Comparison of ENCODE assay signal across 22 cellular contexts in genomic region chr19:4548238-4548584, GRCh38. TPM values are rescaled to one million over a fixed set of nuclear protein-coding genes. Genes with fewer than 3 reads are reported as not detected.
DNase-seq lines count a peak whose midpoint lies in the region; ATAC-seq and TF ChIP-seq lines count a peak whose summit lies in the region.
"Had no signal": no experiment of that assay in that cellular context is flagged by ENCODE, and none has a peak within 500 bp of the region (broad histone marks: within the 10 kb centered on the region; RNA-seq: fewer than 3 reads in every experiment).

No MANE protein-coding gene starts in this region.

- TF ChIP-seq EP300 in SK-N-SH (IDR thresholded peaks at IDR 0.05; ENCODE audit: borderline replicate concordance in 1 of 2, low read depth in 1 of 2, low read length in 1 of 2): no peak

- peaks cover 3% of the 10 kb centered on the region for H3K27me3 Mint-ChIP-seq in dendritic cell treated with granulocyte-macrophage colony-stimulating factor and Interleukin-4, amounts not matched to agents 40 ng/mL and 50 ng/mL, for 4 days
- H3K27me3 Mint-ChIP-seq in WTC11 (ENCODE audit: low read depth): no peaks in the 10 kb centered on the region

- ATAC-seq in HG03280 (IDR thresholded peaks at IDR 0.05; ENCODE audit: unreplicated experiment) (no peak), WTC11 (no peak), HG03457 (IDR thresholded peaks at IDR 0.05; ENCODE audit: unreplicated experiment) (no peak)

- H3K4me1 ChIP-seq in SK-N-SH (ENCODE audit: control insufficient read depth in 1 of 2, insufficient read depth in 2 of 2, low read depth in 1 of 2, low read length in 1 of 2): no peaks in the 10 kb centered on the region
- H3K4me1 ChIP-seq in neutrophil (ENCODE audit: control insufficient read depth in 1 of 2, insufficient read depth in 1 of 2, low read depth in 1 of 2, low read length in 1 of 2): peaks cover 38 to 43% of the 10 kb centered on the region in 2 experiments
- H3K4me1 ChIP-seq: Caco-2 had no signal

- H2AFZ ChIP-seq in SK-N-SH (ENCODE audit: low read depth): no peak overlapping the region

- intact Hi-C loops in dendritic cell treated with granulocyte-macrophage colony-stimulating factor and Interleukin-4, amounts not matched to agents 40 ng/mL and 50 ng/mL, for 4 days (cut with micrococcal nuclease): no loop called here

- H3F3A ChIP-seq in SK-N-SH (replicated peaks; ENCODE audit: insufficient read depth): no peaks in the 10 kb centered on the region

- no peak overlapping the region for H3K27ac ChIP-seq in SK-N-SH (ENCODE audit: low read depth in 2 of 2, low read length in 1 of 2)
- peak overlapping the region; percentile 42 for H3K27ac ChIP-seq in neutrophil
- H3K27ac ChIP-seq: C4-2B, HL-60 had no signal

- peaks cover 3% of the 10 kb centered on the region for H3K9me3 Mint-ChIP-seq in dendritic cell treated with granulocyte-macrophage colony-stimulating factor and Interleukin-4, amounts not matched to agents 40 ng/mL and 50 ng/mL, for 4 days
- no peaks in the 10 kb centered on the region for H3K9me3 Mint-ChIP-seq in WTC11
- H3K9me3 Mint-ChIP-seq: CD4-positive, alpha-beta T cell; H9 had no signal

- H3K4me3 ChIP-seq in SK-N-SH (ENCODE audit: low read depth in 2 of 2, low read length in 1 of 2) (no peak overlapping the region), neutrophil (ENCODE audit: low read depth in 1 of 2, low read length in 1 of 2) (no peak overlapping the region)

- H3K36me3 ChIP-seq in SK-N-SH (replicated peaks in 1 of 2; ENCODE audit: control insufficient read depth in 1 of 2, insufficient read depth in 2 of 2, low read length in 1 of 2) (no peaks in the 10 kb centered on the region), neutrophil (no peaks in the 10 kb centered on the region)

- peaks cover 20% of the 10 kb centered on the region for H3K36me3 Mint-ChIP-seq in dendritic cell treated with granulocyte-macrophage colony-stimulating factor and Interleukin-4, amounts not matched to agents 40 ng/mL and 50 ng/mL, for 4 days (ENCODE audit: low read depth)
- peaks cover 26% of the 10 kb centered on the region for H3K36me3 Mint-ChIP-seq in WTC11

- H3K4me3 Mint-ChIP-seq in dendritic cell treated with granulocyte-macrophage colony-stimulating factor and Interleukin-4, amounts not matched to agents 40 ng/mL and 50 ng/mL, for 4 days: no peak overlapping the region
- no peak overlapping the region for H3K4me3 Mint-ChIP-seq in WTC11
- H3K4me3 Mint-ChIP-seq: CD4-positive, alpha-beta T cell; H9 had no signal

- H3K4me1 Mint-ChIP-seq in dendritic cell treated with granulocyte-macrophage colony-stimulating factor and Interleukin-4, amounts not matched to agents 40 ng/mL and 50 ng/mL, for 4 days (ENCODE audit: low read depth): peaks cover 39% of the 10 kb centered on the region
- H3K4me1 Mint-ChIP-seq in WTC11: no peaks in the 10 kb centered on the region
- H3K4me1 Mint-ChIP-seq: H9 had no signal

- H3K4me2 ChIP-seq in SK-N-SH: no peak overlapping the region

- no peaks in the 10 kb centered on the region for H4K20me1 ChIP-seq in SK-N-SH (ENCODE audit: insufficient read depth)

- H3K27ac Mint-ChIP-seq in dendritic cell treated with granulocyte-macrophage colony-stimulating factor and Interleukin-4, amounts not matched to agents 40 ng/mL and 50 ng/mL, for 4 days: peak overlapping the region; percentile 22
- no peak overlapping the region for H3K27ac Mint-ChIP-seq in WTC11
- H3K27ac Mint-ChIP-seq: CD4-positive, alpha-beta T cell had no signal

- WGBS in SK-N-SH (ENCODE audit: low lambda C conversion rate): 29% methylated on average over 14 of the region's 14 CpGs

- H3K27me3 ChIP-seq in SK-N-SH (ENCODE audit: insufficient read depth) (peaks cover 10% of the 10 kb centered on the region), neutrophil (no peaks in the 10 kb centered on the region)

- CTCF ChIA-PET in SK-N-SH (lab: Yijun Ruan, JAX) (interaction anchor here (0.6 to 3.0 kb wide), 10 partner anchors 9 to 88 kb away, joined by 3 to 21 read pairs (median 6); partner anchors contain the start of gene SEMA6B), WTC11 (lab: Charles Lee) (interaction anchor here (1.2 to 2.7 kb wide), 6 partner anchors 10 to 77 kb away, joined by 3 to 17 read pairs (median 6); partner anchors contain the start of gene HDGFL2)

- H3K9ac ChIP-seq in SK-N-SH: no peak overlapping the region

- TF ChIP-seq RAD21 in SK-N-SH (IDR thresholded peaks at IDR 0.05; ENCODE audit: low read length): no peak

- H3K9me2 ChIP-seq in SK-N-SH: no peaks in the 10 kb centered on the region

- no peaks in the 10 kb centered on the region for H3K79me2 ChIP-seq in SK-N-SH (ENCODE audit: insufficient read depth)

- POLR2A ChIA-PET in SK-N-SH (lab: Yijun Ruan, JAX) (no interaction called here), WTC11 (lab: Charles Lee) (no interaction called here)

- H3K9me3 ChIP-seq in SK-N-SH (no peaks in the 10 kb centered on the region), neutrophil (no peaks in the 10 kb centered on the region)
- H3K9me3 ChIP-seq: Caco-2 had no signal

- TF ChIP-seq CTCF in SK-N-SH (IDR thresholded peaks at IDR 0.05) (no peak), neutrophil (IDR thresholded peaks at IDR 0.05) (no peak), WTC11 (IDR thresholded peaks at IDR 0.05) (no peak)

- peak; percentile 38 for DNase-seq in SK-N-SH
- DNase-seq in iPS-NIHi11 (ENCODE audit: low spot score): peak; percentile 4
- DNase-seq in NCI-H1105 (lab: John Stamatoyannopoulos, UW): no peak
- no peak for DNase-seq in WTC11 (ENCODE audit: low spot score)
- DNase-seq: ACHN; AML-193; CD4-positive, alpha-beta T cell; DMS153; DMS79; GDM1; H9; IMR-90; KBM-7 had no signal

TF ChIP-seq in SK-N-SH, 30 proteins besides CTCF, POLR2A, EP300 and RAD21 (continues in another document):
- TF ChIP-seq TCF12 (IDR thresholded peaks at IDR 0.05): no peak
- no peak for TF ChIP-seq USF1 (IDR thresholded peaks at IDR 0.05; ENCODE audit: borderline replicate concordance, low read depth)
- TF ChIP-seq IRF3 (IDR thresholded peaks at IDR 0.05; ENCODE audit: low read depth, low read length): no peak
- no peak for TF ChIP-seq SMC3 (IDR thresholded peaks at IDR 0.05; ENCODE audit: low read depth, low read length)

TF ChIP-seq in WTC11, 78 proteins besides CTCF, POLR2A, EP300 and RAD21:
- TF ChIP-seq PRDM15 (CRISPR knock-in tag; IDR thresholded peaks at IDR 0.05): no peak

RNA-seq across cellular contexts. Expression of gene LRG1, which starts 8.4 kb away (rescaled TPM):
- polyA plus RNA-seq in SK-N-SH (2012; rRNA removed): 0.12 and 0.23 TPM in 2 replicates
- 0.10 and 0.14 TPM in 2 replicates for polyA plus RNA-seq in SK-N-SH (2012; cell fraction: cytosol; rRNA removed)
- polyA plus RNA-seq in SK-N-SH (2012; cell fraction: nucleus; rRNA removed): 0.02 and 0.05 TPM in 2 replicates
- 0.81 to 1.2 TPM (median 0.87 TPM) in 3 replicates for total RNA-seq in WTC11 (2021)
- total RNA-seq: CD4-positive, alpha-beta T cell; HT1080; IMR-90 had no signal
- polyA plus RNA-seq: IMR-90 had no signal

RNA-seq across cellular contexts. Expression of gene SEMA6B, which starts 11.3 kb away (rescaled TPM):
- 2.0 and 3.7 TPM in 2 replicates for polyA plus RNA-seq in SK-N-SH (2012; rRNA removed)
- polyA plus RNA-seq in SK-N-SH (2012; cell fraction: cytosol; rRNA removed): 1.2 and 1.9 TPM in 2 replicates
- polyA plus RNA-seq in SK-N-SH (2012; cell fraction: nucleus; rRNA removed): 1.6 and 1.9 TPM in 2 replicates
- 45.1 to 52.1 TPM (median 49.1 TPM) in 3 replicates for total RNA-seq in WTC11 (2021)

RNA-seq across cellular contexts. Expression of gene PLIN5, which starts 13.2 kb away (rescaled TPM):
- polyA plus RNA-seq in SK-N-SH (2012; rRNA removed): 0.59 and 0.68 TPM in 2 replicates
- 0.19 and 0.25 TPM in 2 replicates for polyA plus RNA-seq in SK-N-SH (2012; cell fraction: cytosol; rRNA removed)
- 3.6 and 5.9 TPM in 2 replicates for polyA plus RNA-seq in SK-N-SH (2012; cell fraction: nucleus; rRNA removed)
- total RNA-seq in WTC11 (2021): 3.3 to 4.2 TPM (median 3.9 TPM) in 3 replicates
- total RNA-seq: HT1080, IMR-90 had no signal
- polyA plus RNA-seq: BJ, IMR-90 had no signal

RNA-seq across cellular contexts. Expression of gene PLIN4, which starts 29.9 kb away (rescaled TPM):
- polyA plus RNA-seq in SK-N-SH (2012; rRNA removed): 0.07 and 0.10 TPM in 2 replicates
- 0.01 and 0.07 TPM in 2 replicates for polyA plus RNA-seq in SK-N-SH (2012; cell fraction: cytosol; rRNA removed)
- polyA plus RNA-seq in SK-N-SH (2012; cell fraction: nucleus; rRNA removed): 0.48 and 0.53 TPM in 2 replicates
- 0.35 to 0.62 TPM (median 0.57 TPM) in 3 replicates for total RNA-seq in WTC11 (2021)
- total RNA-seq: CD4-positive, alpha-beta T cell had no signal

Comparison
In these comparisons a context has a peak if more than half of its experiments do, and no peak if none do; other contexts are left out.
1. DNase-seq: peak in SK-N-SH (single experiment) and iPS-NIHi11 (single experiment); none in NCI-H1105 (single experiment) and WTC11 (single experiment).